Comparison of ENCODE assay signal across 8 cellular contexts in the genomic region with DNA sequence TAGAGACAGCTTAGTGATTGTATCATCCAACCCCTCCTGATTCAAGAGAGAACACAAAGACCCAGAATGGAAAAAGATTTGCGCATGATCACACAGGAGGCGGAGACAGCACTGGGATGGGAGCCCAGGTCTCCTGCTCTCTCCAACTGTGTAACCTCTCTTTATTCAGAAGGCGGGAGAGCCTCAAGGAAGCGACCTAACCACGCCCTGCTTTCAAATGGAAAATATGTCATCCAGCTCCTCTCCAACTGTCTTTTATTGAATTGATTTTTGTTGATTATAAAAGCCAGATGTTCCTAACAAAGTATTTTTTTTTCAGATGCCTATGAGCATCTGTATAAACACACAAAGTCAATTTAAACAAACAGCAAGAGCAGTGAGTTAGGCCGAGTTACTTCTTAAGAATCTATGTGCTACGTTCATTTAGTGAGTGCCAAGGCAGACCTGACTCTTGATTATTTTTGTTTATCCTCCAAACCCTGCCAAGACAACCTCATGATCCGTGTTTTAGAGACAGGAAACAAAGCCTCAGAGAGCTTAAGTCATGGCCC.
DNase-seq lines count a peak whose midpoint lies in the region; ATAC-seq and TF ChIP-seq lines count a peak whose summit lies in the region.

No MANE protein-coding gene starts in this region.

- intact Hi-C loops in mammary epithelial cell (cut with micrococcal nuclease) (no loop called here), body of pancreas (cut with DNase I) (no loop called here)

- CTCF ChIA-PET in mammary epithelial cell (lab: Charles Lee; ENCODE audit: low non-redundant PET), result no interaction called here

- DNase-seq in mammary epithelial cell (no peak), Kasumi-1 (lab: John Stamatoyannopoulos, UW) (no peak), body of pancreas (no peak)
- DNase-seq in stimulated activated CD4-positive, alpha-beta T cell treated with anti-CD3 and anti-CD28 coated beads, Interleukin-15, amount 100 ng/mL, for 24 hours, result no peak
- DNase-seq in activated CD4-positive, CD25-positive, alpha-beta regulatory T cell (lab: John Stamatoyannopoulos, UW), result no peak

- TF ChIP-seq CTCF in mammary epithelial cell (conservative IDR thresholded peaks at IDR 0.05 in 1 of 2, IDR thresholded peaks at IDR 0.05 in 1 of 2; ENCODE audit: extremely low read depth in 1 of 2, insufficient read depth in 1 of 2, low read depth in 1 of 2, low read length in 2 of 2) (no peak), body of pancreas (IDR thresholded peaks at IDR 0.05) (no peak)

- H3K27me3 ChIP-seq in ACC112 (ENCODE audit: insufficient read depth, low read length), result no peaks in the 10 kb centered on the region
- no peaks in the 10 kb centered on the region for H3K27me3 ChIP-seq in mammary epithelial cell (ENCODE audit: insufficient read depth, low read length)
- H3K27me3 ChIP-seq in body of pancreas, result no peaks in the 10 kb centered on the region

- WGBS in mammary epithelial cell (ENCODE audit: low coverage, missing lambda C conversion rate), result 54% methylated on average over 8 of the region's 8 CpGs
- WGBS in mesodermal cell (ENCODE audit: insufficient coverage in 2 of 2), 2 experiments, result 87 to 94% methylated on average over 6 to 8 of the region's 8 CpGs
- 69 to 71% methylated on average over 8 of the region's 8 CpGs for WGBS in body of pancreas, 2 donors

- 0 out of 2 replicates have a peak overlapping the region, but pooled peaks have one; percentile 5 for H3K27ac ChIP-seq in ACC112 (ENCODE audit: low read depth, low read length)
- peak overlapping the region; percentile 27 for H3K27ac ChIP-seq in KOPT-K1 (ENCODE audit: low read depth, low read length, poor library complexity, severe bottlenecking)
- H3K27ac ChIP-seq in mammary epithelial cell (ENCODE audit: insufficient read depth, low read depth, low read length), result no peak overlapping the region
- H3K27ac ChIP-seq in mesodermal cell (ENCODE audit: low read depth, low read length, severe bottlenecking), result peak overlapping the region; percentile 37
- no peak overlapping the region for H3K27ac ChIP-seq in body of pancreas

- no peak for ATAC-seq in body of pancreas

- H2AFZ ChIP-seq in ACC112 (ENCODE audit: low read length, unreplicated experiment), result peak overlapping the region; percentile 51
- H2AFZ ChIP-seq in mammary epithelial cell (ENCODE audit: low read depth, low read length), result peak overlapping the region; percentile 48

- no peak overlapping the region for H3K4me2 ChIP-seq in mammary epithelial cell (ENCODE audit: insufficient read depth, low read depth, low read length)

- dilution Hi-C loops in mammary epithelial cell (cut with HindIII; ENCODE audit: low sequenced_read_pairs), result loop anchor here (5.0 kb wide), 1 partner anchor 92 kb away; no protein-coding TSS in a partner anchor

- TF ChIP-seq POLR2A in body of pancreas (IDR thresholded peaks at IDR 0.05), result no peak

- no peaks in the 10 kb centered on the region for H4K20me1 ChIP-seq in mammary epithelial cell (ENCODE audit: insufficient read depth, low read length)

- no TSS peak for BruUV-seq in mammary epithelial cell (replicated peaks; lab: Mats Ljungman, UMichigan)

- H3K9ac ChIP-seq in mammary epithelial cell (ENCODE audit: insufficient read depth, low read length), result no peak overlapping the region

- H3K4me1 ChIP-seq in ACC112 (ENCODE audit: control insufficient read depth, insufficient read depth, low read length, unreplicated experiment) (peaks cover 19% of the 10 kb centered on the region), mammary epithelial cell (ENCODE audit: insufficient read depth, low read length) (no peaks in the 10 kb centered on the region), mesodermal cell (ENCODE audit: control insufficient read depth, insufficient read depth, low read length, poor library complexity, severe bottlenecking) (no peaks in the 10 kb centered on the region), body of pancreas (peaks cover 14% of the 10 kb centered on the region)

- no peaks in the 10 kb centered on the region for H3K36me3 ChIP-seq in ACC112 (ENCODE audit: insufficient read depth, low read length)
- no peaks in the 10 kb centered on the region for H3K36me3 ChIP-seq in KOPT-K1 (ENCODE audit: insufficient read depth, low read length)
- H3K36me3 ChIP-seq in mammary epithelial cell (ENCODE audit: insufficient read depth, low read length), result no peaks in the 10 kb centered on the region
- no peaks in the 10 kb centered on the region for H3K36me3 ChIP-seq in mesodermal cell (ENCODE audit: control insufficient read depth, insufficient read depth, low read length)
- no peaks in the 10 kb centered on the region for H3K36me3 ChIP-seq in body of pancreas (replicated peaks in 1 of 2; ENCODE audit: insufficient read depth in 1 of 2, low read depth in 2 of 2)

- H3K79me2 ChIP-seq in ACC112 (ENCODE audit: control insufficient read depth, insufficient read depth, low read length, unreplicated experiment) (no peaks in the 10 kb centered on the region), mammary epithelial cell (ENCODE audit: insufficient read depth, low read length) (no peaks in the 10 kb centered on the region)

- no peaks in the 10 kb centered on the region for H3K9me3 ChIP-seq in KOPT-K1 (ENCODE audit: insufficient read depth, low read length, poor library complexity, severe bottlenecking)
- H3K9me3 ChIP-seq in mammary epithelial cell (replicated peaks; ENCODE audit: insufficient read depth, low read length), result no peaks in the 10 kb centered on the region
- no peaks in the 10 kb centered on the region for H3K9me3 ChIP-seq in mesodermal cell (ENCODE audit: control insufficient read depth, low read length)
- no peaks in the 10 kb centered on the region for H3K9me3 ChIP-seq in body of pancreas

- in situ Hi-C loops in mammary epithelial cell (cut with MboI; ENCODE audit: low sequenced_read_pairs in 2 of 2), result loop anchor here in 1 of 2 donors (10.0 kb wide), 1 partner anchor 100 kb away; the partner anchor contains the start of gene CDV3

- H3K4me3 ChIP-seq in ACC112 (ENCODE audit: low read depth, low read length), result no peak overlapping the region
- no peak overlapping the region for H3K4me3 ChIP-seq in mammary epithelial cell (replicated peaks in 1 of 3; ENCODE audit: insufficient read depth in 1 of 3, low read depth in 2 of 3, low read length in 3 of 3)
- H3K4me3 ChIP-seq in mesodermal cell (ENCODE audit: extremely low read depth, insufficient read depth, low read length, poor library complexity, severe bottlenecking), result no peak overlapping the region
- no peak overlapping the region for H3K4me3 ChIP-seq in body of pancreas

Comparison
In these comparisons a context has a peak if more than half of its experiments do, and no peak if none do; other contexts are left out.
1. H3K27ac ChIP-seq: peak in ACC112 (single experiment), KOPT-K1 (single experiment) and mesodermal cell (single experiment); none in mammary epithelial cell (single experiment) and body of pancreas (0 of 4).